Comparison of ENCODE assay signal across 25 cellular contexts in genomic region chr9:77391834-77392233, GRCh38.
DNase-seq lines count a peak whose midpoint lies in the region; ATAC-seq and TF ChIP-seq lines count a peak whose summit lies in the region.
"Had no signal": no experiment of that assay in that cellular context is flagged by ENCODE, and none has a peak within 500 bp of the region (broad histone marks: within the 10 kb centered on the region; RNA-seq: fewer than 3 reads in every experiment).

No MANE protein-coding gene starts in this region.

- H3K4me3 ChIP-seq in HEK293 (ENCODE audit: low read depth, low read length) (no peak overlapping the region), hepatocyte (no peak overlapping the region), mucosa of rectum (ENCODE audit: low read length in 2 of 2) (peak overlapping the region in 1 of 2 donors; percentile 47)
- H3K4me3 ChIP-seq: A549; BLaER1 treated with 17β-estradiol and CSF1 and Interleukin-3, amounts not matched to agents 10 nM and 100 nM; GM12878 had no signal

- H2AFZ ChIP-seq in hepatocyte = no peak overlapping the region

- peak overlapping the region in 1 of 2 donors; percentile 12 for H3K9ac ChIP-seq in mucosa of rectum (ENCODE audit: low read depth in 1 of 2, low read length in 2 of 2)
- H3K9ac ChIP-seq: BLaER1 treated with 17β-estradiol and CSF1 and Interleukin-3, amounts not matched to agents 10 nM and 100 nM had no signal

- intact Hi-C loops in left ventricle myocardium superior (cut with micrococcal nuclease) = no loop called here

- TF ChIP-seq CTCF in 22Rv1 (IDR thresholded peaks at IDR 0.05) (no peak), HEK293 (tag by site-specific recombination; IDR thresholded peaks at IDR 0.05) (no peak), hepatocyte (IDR thresholded peaks at IDR 0.05; ENCODE audit: poor library complexity) (no peak)

- H4K20me1 ChIP-seq in hepatocyte (ENCODE audit: insufficient read depth, poor library complexity, severe bottlenecking) = no peaks in the 10 kb centered on the region
- H4K20me1 ChIP-seq: BLaER1 treated with 17β-estradiol and CSF1 and Interleukin-3, amounts not matched to agents 10 nM and 100 nM had no signal

- no peaks in the 10 kb centered on the region for H3K9me2 ChIP-seq in hepatocyte (replicated peaks; ENCODE audit: insufficient read depth)

- no peak for ATAC-seq in SK-N-SH treated with all-trans-retinoic acid at 6 μM for 48 hours
- ATAC-seq in left ventricle myocardium superior = no peak
- ATAC-seq: A549, GM12878, HCT116 had no signal

- 92% methylated on average over 3 of the region's 3 CpGs for WGBS in hepatocyte (ENCODE audit: low lambda C conversion rate, missing lambda C conversion rate)

- POLR2A ChIA-PET in HEK293 (lab: Yijun Ruan, JAX) = no interaction called here

- DNase-seq in hepatocyte (ENCODE audit: low spot score) (no peak), left ventricle myocardium superior (no peak), activated gamma-delta T cell (lab: John Stamatoyannopoulos, UW) (no peak), cortex of kidney (lab: John Stamatoyannopoulos, UW) (no peak)
- DNase-seq: 8988T; ACHN; AML-193; BE2C; CD4-positive, alpha-beta T cell; CD8-positive, alpha-beta memory T cell; DMS 273 treated with DMSO at 0.1 percent for 48 hours; DMS79; EL; GDM1; GOT3; H9; HFFc6 had no signal

- no peak overlapping the region for H3K4me2 ChIP-seq in hepatocyte
- H3K4me2 ChIP-seq: A549; BLaER1 treated with 17β-estradiol and CSF1 and Interleukin-3, amounts not matched to agents 10 nM and 100 nM had no signal

- H3K4me1 ChIP-seq in HEK293 (ENCODE audit: control insufficient read depth, insufficient read depth, low read length) (no peaks in the 10 kb centered on the region), hepatocyte (ENCODE audit: insufficient read depth) (no peaks in the 10 kb centered on the region), mucosa of rectum (ENCODE audit: control insufficient read depth in 2 of 2, insufficient read depth in 2 of 2, low read length in 2 of 2) (peaks cover 0 to 9% of the 10 kb centered on the region in 2 donors)
- H3K4me1 ChIP-seq: A549; BE2C; BLaER1 treated with 17β-estradiol and CSF1 and Interleukin-3, amounts not matched to agents 10 nM and 100 nM had no signal

- H3K36me3 ChIP-seq in HEK293 (ENCODE audit: control insufficient read depth in 2 of 2, insufficient read depth in 1 of 2, low read length in 2 of 2) = peaks cover 0 to 4% of the 10 kb centered on the region in 2 experiments; a peak in 1 of 3 replicates
- no peaks in the 10 kb centered on the region for H3K36me3 ChIP-seq in hepatocyte (replicated peaks; ENCODE audit: insufficient read depth, low read depth)
- peaks cover 0 to 3% of the 10 kb centered on the region in 2 donors for H3K36me3 ChIP-seq in mucosa of rectum (ENCODE audit: control insufficient read depth in 2 of 2, insufficient read depth in 2 of 2, low read length in 2 of 2)
- H3K36me3 ChIP-seq: BE2C had no signal

- no peaks in the 10 kb centered on the region for H3K27me3 ChIP-seq in hepatocyte
- no peaks in the 10 kb centered on the region for H3K27me3 ChIP-seq in mucosa of rectum (ENCODE audit: control insufficient read depth in 2 of 2, insufficient read depth in 2 of 2, low read length in 2 of 2)
- H3K27me3 ChIP-seq: BE2C; BLaER1 treated with 17β-estradiol and CSF1 and Interleukin-3, amounts not matched to agents 10 nM and 100 nM had no signal

- no peaks in the 10 kb centered on the region for H3K9me3 ChIP-seq in HEK293 (ENCODE audit: control insufficient read depth, insufficient read depth, low read depth, low read length)
- H3K9me3 ChIP-seq in hepatocyte (ENCODE audit: low read depth) = no peaks in the 10 kb centered on the region
- H3K9me3 ChIP-seq in mucosa of rectum (ENCODE audit: control insufficient read depth in 2 of 2, low read length in 2 of 2) = no peaks in the 10 kb centered on the region
- H3K9me3 ChIP-seq: A549, BE2C had no signal

- CTCF ChIA-PET in HEK293 (lab: Yijun Ruan, JAX) = interaction anchor here (0.9 kb wide), 1 partner anchor 15 kb away, joined by 3 read pairs; no protein-coding TSS in a partner anchor

- H3K79me2 ChIP-seq in hepatocyte = no peaks in the 10 kb centered on the region

- H3K27ac ChIP-seq in 22Rv1 (peak overlapping the region; percentile 52), HEK293 (ENCODE audit: extremely low read depth, low read depth, low read length) (no peak overlapping the region), hepatocyte (peak overlapping the region; percentile 76), mucosa of rectum (ENCODE audit: low read depth in 2 of 2, low read length in 2 of 2) (peak overlapping the region; percentile 35 to 75)
- H3K27ac ChIP-seq: A549; BLaER1 treated with 17β-estradiol and CSF1 and Interleukin-3, amounts not matched to agents 10 nM and 100 nM had no signal

TF ChIP-seq in HEK293, 187 proteins besides CTCF, POLR2A, EP300 and RAD21:
- TF ChIP-seq ZNF488 (tag by site-specific recombination; IDR thresholded peaks at IDR 0.05) (no peak), ZNF473 (tag by site-specific recombination; IDR thresholded peaks at IDR 0.05) (no peak), ZNF501 (tag by site-specific recombination; IDR thresholded peaks at IDR 0.05) (no peak), HOXD13 (CRISPR knock-in tag; IDR thresholded peaks at IDR 0.05; ENCODE audit: borderline replicate concordance) (no peak), ZNF211 (tag by site-specific recombination; IDR thresholded peaks at IDR 0.05; ENCODE audit: low read depth) (0 out of 2 replicates have a peak, but pooled peaks have one; percentile 33), ZNF664 (tag by site-specific recombination; IDR thresholded peaks at IDR 0.05) (no peak), BCL11B (tag by site-specific recombination; IDR thresholded peaks at IDR 0.05; ENCODE audit: low read depth) (no peak), RBAK (tag by site-specific recombination; IDR thresholded peaks at IDR 0.05) (no peak)

TF ChIP-seq in SK-N-SH treated with all-trans-retinoic acid at 6 μM for 48 hours, 23 proteins besides CTCF, POLR2A, EP300 and RAD21:
- TF ChIP-seq CSRNP3 (CRISPR knock-in tag; IDR thresholded peaks at IDR 0.05) (no peak), ISL1 (CRISPR knock-in tag; IDR thresholded peaks at IDR 0.05) (no peak), ESRRG (CRISPR knock-in tag; IDR thresholded peaks at IDR 0.05) (no peak), ZNF8 (CRISPR knock-in tag; IDR thresholded peaks at IDR 0.05) (no peak), TCF4 (CRISPR knock-in tag; IDR thresholded peaks at IDR 0.05; ENCODE audit: borderline replicate concordance) (no peak), ZFP30 (CRISPR knock-in tag; IDR thresholded peaks at IDR 0.05) (no peak), TOX (CRISPR knock-in tag; IDR thresholded peaks at IDR 0.05; ENCODE audit: borderline replicate concordance) (no peak), PPARA (CRISPR knock-in tag; IDR thresholded peaks at IDR 0.05; ENCODE audit: borderline replicate concordance) (no peak), RARB (CRISPR knock-in tag; IDR thresholded peaks at IDR 0.05) (no peak), ZNF565 (CRISPR knock-in tag; conservative IDR thresholded peaks at IDR 0.05; ENCODE audit: low read depth) (no peak)
TF ChIP-seq in SK-N-SH treated with all-trans-retinoic acid at 6 μM for 48 hours: peak in this region for 0.
